1 cellular context compared by ENCODE assay signal in genomic region chr10:119209050-119209735, GRCh38.
A peak's percentile ranks its signal among the peaks of the same experiment; 100 is the strongest.
TF ChIP-seq lines count a peak whose summit lies in the region.

No MANE protein-coding gene starts in this region.

TF ChIP-seq in HEK293, 187 proteins besides CTCF, POLR2A, EP300 and RAD21 (continued from another document and continues in another):
- TF ChIP-seq PRDM10 (tag by site-specific recombination; IDR thresholded peaks at IDR 0.05) (peak; percentile 76), GFI1B (tag by site-specific recombination; IDR thresholded peaks at IDR 0.05) (no peak), ZFHX2 (tag by site-specific recombination; conservative IDR thresholded peaks at IDR 0.05) (peak; percentile 68), ZNF518A (tag by site-specific recombination; conservative IDR thresholded peaks at IDR 0.05; ENCODE audit: low read depth) (no peak), ZNF580 (tag by site-specific recombination; IDR thresholded peaks at IDR 0.05) (no peak), MEIS1 (CRISPR knock-in tag; IDR thresholded peaks at IDR 0.05; ENCODE audit: borderline replicate concordance) (no peak), ZBTB6 (tag by site-specific recombination; IDR thresholded peaks at IDR 0.05) (no peak), ZNF280C (tag by site-specific recombination; IDR thresholded peaks at IDR 0.05) (no peak), GLIS1 (tag by site-specific recombination; IDR thresholded peaks at IDR 0.05) (peak; percentile 22; the same call in 1 of the 2 replicates), ZNF140 (tag by site-specific recombination; IDR thresholded peaks at IDR 0.05) (no peak), ZNF76 (tag by site-specific recombination; IDR thresholded peaks at IDR 0.05; ENCODE audit: borderline replicate concordance, low read depth) (no peak), ZNF791 (tag by site-specific recombination; IDR thresholded peaks at IDR 0.05) (no peak), ZNF398 (tag by site-specific recombination; IDR thresholded peaks at IDR 0.05) (no peak), SALL2 (tag by site-specific recombination; IDR thresholded peaks at IDR 0.05; ENCODE audit: borderline replicate concordance) (no peak), ZNF292 (tag by site-specific recombination; IDR thresholded peaks at IDR 0.05; ENCODE audit: borderline replicate concordance, low read depth) (no peak), ZNF558 (tag by site-specific recombination; IDR thresholded peaks at IDR 0.05) (no peak), ZNF19 (tag by site-specific recombination; IDR thresholded peaks at IDR 0.05; ENCODE audit: low read depth) (no peak), EGR2 (tag by site-specific recombination; IDR thresholded peaks at IDR 0.05; ENCODE audit: low read depth) (peak; percentile 74), ZNF843 (tag by site-specific recombination; IDR thresholded peaks at IDR 0.05) (no peak), OVOL3 (tag by site-specific recombination; IDR thresholded peaks at IDR 0.05) (no peak), ZNF335 (tag by site-specific recombination; conservative IDR thresholded peaks at IDR 0.05) (peak; percentile 46), RBAK (tag by site-specific recombination; IDR thresholded peaks at IDR 0.05) (no peak), TSHZ1 (tag by site-specific recombination; IDR thresholded peaks at IDR 0.05; ENCODE audit: borderline replicate concordance) (no peak), ZBTB17 (tag by site-specific recombination; IDR thresholded peaks at IDR 0.05) (peak; percentile 57), ZNF660 (tag by site-specific recombination; IDR thresholded peaks at IDR 0.05) (peak; percentile 43; the same call in 1 of the 2 replicates), PRDM2 (tag by site-specific recombination; IDR thresholded peaks at IDR 0.05; ENCODE audit: borderline replicate concordance) (no peak)
